Comparison of ENCODE assay signal across 18 cellular contexts in the genomic region with DNA sequence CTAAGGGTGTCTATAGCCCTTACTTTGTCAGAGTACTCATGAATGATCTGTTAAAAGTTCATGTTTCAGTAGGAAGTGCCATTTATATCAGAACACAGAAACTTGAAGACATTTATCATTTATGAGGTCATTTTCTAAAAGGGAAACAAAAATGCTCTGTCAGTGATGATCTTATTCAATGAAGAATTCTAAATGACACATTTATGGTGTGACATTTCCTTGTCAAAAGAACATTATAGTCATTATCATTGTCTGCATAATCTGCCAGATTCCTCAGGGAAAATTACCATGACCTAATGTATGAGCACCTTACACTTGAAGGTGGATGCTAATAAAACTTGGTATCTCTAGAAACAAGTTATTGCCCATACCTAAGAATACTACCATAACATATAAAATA.
"Had no signal": no experiment of that assay in that cellular context is flagged by ENCODE, and none has a peak within 500 bp of the region (broad histone marks: within the 10 kb centered on the region; RNA-seq: fewer than 3 reads in every experiment).

No MANE protein-coding gene starts in this region.

- ATAC-seq: SK-N-SH treated with all-trans-retinoic acid at 6 μM for 48 hours had no signal

- H3K27ac ChIP-seq: RWPE1 had no signal

- DNase-seq: IMR-90, Kasumi-1, KG1, MM.1S, NCI-H1092 treated with DMSO at 0.1 percent for 48 hours, NCI-H1417, NCI-H1436 treated with DMSO at 0.1 percent for 48 hours, NCI-H1694 treated with DMSO at 0.1 percent for 48 hours, NCI-H1930, NCI-H2081 treated with DMSO at 0.1 percent for 48 hours, NCI-H2227 treated with DMSO at 0.1 percent for 48 hours, NCI-H524, NCI-H526 treated with DMSO at 0.1 percent for 48 hours, NCI-H774, SHP77, T-helper 1 cell had no signal
